ENCODE assay signal across 24 cellular contexts in the genomic region with DNA sequence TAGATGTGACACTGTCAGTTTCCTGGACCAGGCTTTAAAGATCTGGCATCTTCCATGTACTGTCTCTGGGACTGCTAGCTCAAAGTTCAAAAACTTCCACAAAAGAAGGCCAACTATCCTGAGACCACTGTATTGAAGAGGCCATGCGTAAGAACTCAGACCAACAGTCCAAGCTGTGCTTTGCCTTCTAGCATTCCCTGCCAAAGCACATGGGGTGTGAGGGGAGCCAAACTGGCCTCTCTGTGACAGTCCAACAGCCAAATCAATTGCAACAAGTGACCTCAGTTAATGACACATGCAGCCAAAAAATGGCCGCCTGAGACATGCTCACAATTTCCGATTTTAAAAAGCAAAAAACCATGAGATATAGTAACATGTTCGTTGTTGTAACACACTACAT.
"Had no signal": no experiment of that assay in that cellular context is flagged by ENCODE, and none has a peak within 500 bp of the region (broad histone marks: within the 10 kb centered on the region; RNA-seq: fewer than 3 reads in every experiment).

No MANE protein-coding gene starts in this region.

- H3K4me3 ChIP-seq: esophagus squamous epithelium, hepatocyte, smooth muscle cell, upper lobe of left lung, vagina had no signal

- ATAC-seq: activated CD4-positive, CD25-positive, alpha-beta regulatory T cell treated with anti-CD3 and anti-CD28 coated beads, Interleukin-2, amount 50 U/mL, for 24 hours; naive thymus-derived CD8-positive, alpha-beta T cell; stimulated activated memory B cell treated with anti-CD40 and anti-IgM and Interleukin-4, amounts not matched to agents 10 μg/mL and 1 μg/mL and 100 μg/mL, for 72 hours; stimulated activated naive CD8-positive, alpha-beta T cell treated with anti-CD3 and anti-CD28 coated beads, Interleukin-15, amount 100 ng/mL, for 72 hours had no signal

- H3K36me3 ChIP-seq: brain microvascular endothelial cell, esophagus squamous epithelium, upper lobe of left lung, vagina, WERI-Rb-1 had no signal

- H3K27me3 ChIP-seq: brain microvascular endothelial cell, esophagus squamous epithelium, hepatocyte, upper lobe of left lung, vagina had no signal

- H3K9me3 ChIP-seq: esophagus squamous epithelium, upper lobe of left lung, vagina had no signal

- DNase-seq: activated CD4-positive, alpha-beta memory T cell treated with anti-CD3 and anti-CD28 coated beads for 36 hours; activated CD4-positive, alpha-beta T cell treated with anti-CD3 and anti-CD28 coated beads for 48 hours; activated CD8-positive, alpha-beta memory T cell treated with anti-CD3 and anti-CD28 coated beads, Interleukin-2, amount 50 U/mL, for 4 hours; activated effector memory CD4-positive, alpha-beta T cell treated with anti-CD3 and anti-CD28 coated beads, Interleukin-2, amount 50 U/mL, for 16 hours; activated naive CD4-positive, alpha-beta T cell treated with anti-CD3 and anti-CD28 coated beads for 36 hours; activated naive CD8-positive, alpha-beta T cell treated with anti-CD3 and anti-CD28 coated beads, Interleukin-2, amount 10 ng/mL, durations not matched to agents 7 days and 5 days; activated T-cell treated with anti-CD3 and anti-CD28 coated beads, Interleukin-2, amount 50 U/mL, for 1 hour; brain microvascular endothelial cell; esophagus squamous epithelium; foreskin melanocyte; islet precursor cell; naive thymus-derived CD8-positive, alpha-beta T cell; stimulated activated CD4-positive, alpha-beta T cell treated with anti-CD3 and anti-CD28 coated beads, Interleukin-1b, Interleukin-23, amount 100 ng/mL, for 48 hours; stimulated activated CD4-positive, alpha-beta T cell treated with anti-CD3 and anti-CD28 coated beads, Interleukin-4, amount 100 ng/mL, for 4 hours; stimulated activated CD8-positive, alpha-beta memory T cell treated with anti-CD3 and anti-CD28 coated beads, Interleukin-4, amount 100 ng/mL, for 48 hours; stimulated activated naive CD8-positive, alpha-beta T cell treated with anti-CD3 and anti-CD28 coated beads, Interleukin-15, amount 100 ng/mL, for 72 hours; T-helper 9 cell; upper lobe of left lung; WERI-Rb-1 had no signal

- H3K27ac ChIP-seq: brain microvascular endothelial cell, esophagus squamous epithelium, hepatocyte, upper lobe of left lung, vagina, WERI-Rb-1 had no signal

- H3K4me1 ChIP-seq: esophagus squamous epithelium, upper lobe of left lung, vagina had no signal
